Comparison of ENCODE assay signal across 1 cellular context in the genomic region with DNA sequence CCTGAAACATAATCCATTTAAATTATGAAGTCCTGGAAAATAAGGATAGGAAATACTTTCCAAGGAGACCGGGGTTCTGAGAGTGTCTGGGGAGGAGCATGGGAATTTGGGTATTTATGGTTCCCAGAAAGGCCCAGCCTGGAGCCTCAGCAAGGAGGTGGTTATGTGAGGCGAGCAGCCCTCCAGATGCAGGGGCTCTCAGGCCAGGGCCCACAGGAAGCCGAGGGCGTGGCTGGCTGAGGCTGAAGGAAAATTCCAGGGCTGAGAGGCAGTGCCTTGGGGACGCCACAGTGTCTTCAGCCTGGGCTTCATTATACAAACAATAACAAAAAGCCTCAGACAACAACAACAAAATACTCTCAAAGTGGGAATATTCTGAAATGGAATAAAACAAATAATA.
TF ChIP-seq lines count a peak whose summit lies in the region.

No MANE protein-coding gene starts in this region.

TF ChIP-seq in SK-N-SH treated with all-trans-retinoic acid at 6 μM for 48 hours, 23 proteins besides CTCF, POLR2A, EP300 and RAD21 (continued from another document):
- no peak for TF ChIP-seq ESRRG (CRISPR knock-in tag; IDR thresholded peaks at IDR 0.05)
- no peak for TF ChIP-seq PPARA (CRISPR knock-in tag; IDR thresholded peaks at IDR 0.05; ENCODE audit: borderline replicate concordance)
- no peak for TF ChIP-seq OSR1 (CRISPR knock-in tag; IDR thresholded peaks at IDR 0.05)
